Comparison of ENCODE assay signal across 16 cellular contexts in the genomic region with DNA sequence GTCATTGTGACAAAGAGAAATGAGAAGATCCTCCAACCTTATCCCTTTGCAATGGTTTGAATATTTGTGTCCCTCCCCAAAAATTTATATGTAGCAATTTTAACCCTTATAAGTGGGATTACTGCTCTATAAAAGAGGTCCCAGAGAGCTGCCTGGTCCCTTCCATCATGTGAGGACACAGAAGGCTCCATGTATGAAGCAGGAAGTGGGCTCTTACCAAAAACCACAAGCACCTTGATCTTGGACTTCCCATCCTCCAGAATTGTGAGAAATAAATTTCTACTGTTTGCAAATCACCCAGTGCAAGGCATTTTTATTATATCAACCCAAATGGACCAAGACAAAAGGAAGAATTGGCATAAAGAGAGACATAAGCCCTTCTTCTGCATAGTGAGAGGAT.
DNase-seq lines count a peak whose midpoint lies in the region; ATAC-seq and TF ChIP-seq lines count a peak whose summit lies in the region.
"Had no signal": no experiment of that assay in that cellular context is flagged by ENCODE, and none has a peak within 500 bp of the region (broad histone marks: within the 10 kb centered on the region; RNA-seq: fewer than 3 reads in every experiment).

No MANE protein-coding gene starts in this region.

- H3K4me1 ChIP-seq in BLaER1 treated with 17β-estradiol and CSF1 and Interleukin-3, amounts not matched to agents 10 nM and 100 nM = peaks cover 16 to 75% (median 23%) of the 10 kb centered on the region in 10 experiments
- H3K4me1 ChIP-seq in DOHH2 (ENCODE audit: control insufficient read depth, low read length) (peaks cover 16% of the 10 kb centered on the region), Karpas-422 (ENCODE audit: low read length) (peaks cover 69% of the 10 kb centered on the region), left lung (peaks cover 0 to 4% of the 10 kb centered on the region in 2 donors)

- H3K27me3 Mint-ChIP-seq in dendritic cell treated with granulocyte-macrophage colony-stimulating factor and Interleukin-4, amounts not matched to agents 40 ng/mL and 50 ng/mL, for 4 days = peaks cover 7% of the 10 kb centered on the region
- H3K27me3 Mint-ChIP-seq in nephron progenitor cell (ENCODE audit: low read depth, poor library complexity) = peaks cover 5% of the 10 kb centered on the region

- H3K4me3 ChIP-seq in BLaER1 treated with 17β-estradiol and CSF1 and Interleukin-3, amounts not matched to agents 10 nM and 100 nM = no peak overlapping the region
- no peak overlapping the region for H3K4me3 ChIP-seq in DOHH2 (ENCODE audit: low read length)
- peak overlapping the region; percentile 48 for H3K4me3 ChIP-seq in Karpas-422 (ENCODE audit: low read length)
- no peak overlapping the region for H3K4me3 ChIP-seq in left lung
- H3K4me3 ChIP-seq: GM23338 had no signal

- H3K4me2 ChIP-seq in BLaER1 treated with 17β-estradiol and CSF1 and Interleukin-3, amounts not matched to agents 10 nM and 100 nM = peak overlapping the region in 9 of 11 experiments; percentile 0 to 79 (median 30); a peak in 12 of 22 replicates
- peak overlapping the region; percentile 12; the same call in 1 of the 2 replicates for H3K4me2 ChIP-seq in DOHH2 (ENCODE audit: low read length)
- peak overlapping the region; percentile 64 for H3K4me2 ChIP-seq in Karpas-422 (ENCODE audit: low read depth, low read length, poor library complexity, severe bottlenecking)
- H3K4me2 ChIP-seq: GM23338 had no signal

- intact Hi-C loops in dendritic cell treated with granulocyte-macrophage colony-stimulating factor and Interleukin-4, amounts not matched to agents 40 ng/mL and 50 ng/mL, for 4 days (cut with micrococcal nuclease) = no loop called here
- intact Hi-C loops in left lung (cut with DNase I) = no loop called here

- H3K27ac Mint-ChIP-seq in dendritic cell treated with granulocyte-macrophage colony-stimulating factor and Interleukin-4, amounts not matched to agents 40 ng/mL and 50 ng/mL, for 4 days = peak overlapping the region; percentile 79
- H3K27ac Mint-ChIP-seq in nephron progenitor cell = no peak overlapping the region
- H3K27ac Mint-ChIP-seq: CD4-positive, alpha-beta T cell; CD8-positive, alpha-beta memory T cell; GM23338; H9 had no signal

- ATAC-seq in HG02970 (IDR thresholded peaks at IDR 0.05; ENCODE audit: low FRiP score, unreplicated experiment) = no peak
- ATAC-seq in GM21619 (IDR thresholded peaks at IDR 0.05; ENCODE audit: unreplicated experiment) = no peak
- no peak for ATAC-seq in left lung
- ATAC-seq: GM23338, HCT116 had no signal

- peaks cover 0 to 48% (median 37%) of the 10 kb centered on the region in 11 experiments; a peak in 18 of 22 replicates for H3K9me3 ChIP-seq in BLaER1 treated with 17β-estradiol and CSF1 and Interleukin-3, amounts not matched to agents 10 nM and 100 nM (replicated peaks in 1 of 11)
- H3K9me3 ChIP-seq in DOHH2 (ENCODE audit: control insufficient read depth, insufficient read depth, low read length) (0 out of 2 replicates have a peak, but pooled peaks cover 2% of the 10 kb centered on the region), Karpas-422 (ENCODE audit: low read length) (no peaks in the 10 kb centered on the region), left lung (no peaks in the 10 kb centered on the region)

- no peaks in the 10 kb centered on the region for H4K20me1 ChIP-seq in BLaER1 treated with 17β-estradiol and CSF1 and Interleukin-3, amounts not matched to agents 10 nM and 100 nM
- no peaks in the 10 kb centered on the region for H4K20me1 ChIP-seq in DOHH2 (ENCODE audit: control insufficient read depth, insufficient read depth, low read depth, low read length)
- no peaks in the 10 kb centered on the region for H4K20me1 ChIP-seq in Karpas-422 (ENCODE audit: insufficient read depth, low read depth, low read length)

- H3K79me2 ChIP-seq in DOHH2 (ENCODE audit: control insufficient read depth, low read length) (no peaks in the 10 kb centered on the region), Karpas-422 (ENCODE audit: low read length) (no peaks in the 10 kb centered on the region)

- no peak for DNase-seq in Karpas-422
- no peak for DNase-seq in left lung
- no peak for DNase-seq in nephron progenitor cell
- DNase-seq: CD4-positive, alpha-beta T cell; CD8-positive, alpha-beta memory T cell; DMS 273 treated with DMSO at 0.1 percent for 48 hours; DMS79; H9 had no signal

- peak overlapping the region in 2 of 11 experiments; percentile 6 to 42; a peak in 2 of 22 replicates for H3K27ac ChIP-seq in BLaER1 treated with 17β-estradiol and CSF1 and Interleukin-3, amounts not matched to agents 10 nM and 100 nM
- H3K27ac ChIP-seq in DOHH2 (ENCODE audit: low read depth, low read length) (no peak overlapping the region), Karpas-422 (ENCODE audit: low read length) (peak overlapping the region; percentile 94), left lung (no peak overlapping the region)

- H3K36me3 Mint-ChIP-seq in dendritic cell treated with granulocyte-macrophage colony-stimulating factor and Interleukin-4, amounts not matched to agents 40 ng/mL and 50 ng/mL, for 4 days (ENCODE audit: low read depth) = no peaks in the 10 kb centered on the region
- H3K36me3 Mint-ChIP-seq in nephron progenitor cell (ENCODE audit: low read depth) = no peaks in the 10 kb centered on the region
- H3K36me3 Mint-ChIP-seq: CD14-positive monocyte; CD8-positive, alpha-beta memory T cell had no signal

- H3K9ac ChIP-seq in BLaER1 treated with 17β-estradiol and CSF1 and Interleukin-3, amounts not matched to agents 10 nM and 100 nM = no peak overlapping the region
- peak overlapping the region; percentile 47 for H3K9ac ChIP-seq in Karpas-422 (ENCODE audit: low read length)

- H3K36me3 ChIP-seq in BLaER1 treated with 17β-estradiol and CSF1 and Interleukin-3, amounts not matched to agents 10 nM and 100 nM = no peaks in the 10 kb centered on the region
- H3K36me3 ChIP-seq in DOHH2 (ENCODE audit: control insufficient read depth, low read length) (no peaks in the 10 kb centered on the region), Karpas-422 (ENCODE audit: insufficient read depth, low read length) (no peaks in the 10 kb centered on the region; the same call in 1 of the 2 replicates), left lung (no peaks in the 10 kb centered on the region)

- no peaks in the 10 kb centered on the region for H3K27me3 ChIP-seq in BLaER1 treated with 17β-estradiol and CSF1 and Interleukin-3, amounts not matched to agents 10 nM and 100 nM
- H3K27me3 ChIP-seq in DOHH2 (ENCODE audit: control insufficient read depth, low read length) (no peaks in the 10 kb centered on the region), Karpas-422 (ENCODE audit: low read length) (no peaks in the 10 kb centered on the region), left lung (peaks cover 0 to 10% of the 10 kb centered on the region in 2 donors)

- no peak overlapping the region for H3K4me3 Mint-ChIP-seq in dendritic cell treated with granulocyte-macrophage colony-stimulating factor and Interleukin-4, amounts not matched to agents 40 ng/mL and 50 ng/mL, for 4 days
- no peak overlapping the region for H3K4me3 Mint-ChIP-seq in nephron progenitor cell
- H3K4me3 Mint-ChIP-seq: CD14-positive monocyte; CD4-positive, alpha-beta T cell; CD8-positive, alpha-beta memory T cell; GM23338; H9 had no signal

- H3F3A ChIP-seq in DOHH2 (ENCODE audit: control insufficient read depth, insufficient read depth) = no peaks in the 10 kb centered on the region

- peaks cover 13% of the 10 kb centered on the region for H3K4me1 Mint-ChIP-seq in dendritic cell treated with granulocyte-macrophage colony-stimulating factor and Interleukin-4, amounts not matched to agents 40 ng/mL and 50 ng/mL, for 4 days (ENCODE audit: low read depth)
- peaks cover 8% of the 10 kb centered on the region for H3K4me1 Mint-ChIP-seq in nephron progenitor cell
- H3K4me1 Mint-ChIP-seq: CD8-positive, alpha-beta memory T cell had no signal

- no peak overlapping the region for H2AFZ ChIP-seq in Karpas-422 (ENCODE audit: low read length)
- H2AFZ ChIP-seq: GM23338 had no signal

- TF ChIP-seq CTCF in DOHH2 (IDR thresholded peaks at IDR 0.05; ENCODE audit: low read depth, low read length, poor library complexity, severe bottlenecking) = no peak
- no peak for TF ChIP-seq CTCF in left lung (IDR thresholded peaks at IDR 0.05)
- TF ChIP-seq CTCF in nephron progenitor cell (IDR thresholded peaks at IDR 0.05) = no peak

- H3K9me2 ChIP-seq in DOHH2 (replicated peaks; ENCODE audit: control insufficient read depth, low read length) = no peaks in the 10 kb centered on the region
- H3K9me2 ChIP-seq in Karpas-422 (replicated peaks; ENCODE audit: insufficient read depth, low read length) = no peaks in the 10 kb centered on the region

- H3K9me3 Mint-ChIP-seq in dendritic cell treated with granulocyte-macrophage colony-stimulating factor and Interleukin-4, amounts not matched to agents 40 ng/mL and 50 ng/mL, for 4 days = no peaks in the 10 kb centered on the region
- H3K9me3 Mint-ChIP-seq in nephron progenitor cell = peaks cover 29% of the 10 kb centered on the region
- H3K9me3 Mint-ChIP-seq: GM23338 had no signal

Comparison
In these comparisons a context has a peak if more than half of its experiments do, and no peak if none do; other contexts are left out.
1. H3K4me2 ChIP-seq: peak in every context shown above with its lines; median percentile 64 in Karpas-422; 30 in BLaER1 treated with 17β-estradiol and CSF1 and Interleukin-3, amounts not matched to agents 10 nM and 100 nM; 12 in DOHH2.